In genomic region chr17:4350214-4350613, GRCh38 we compare ENCODE assay signal across 6 cellular contexts. TPM values are rescaled to one million over a fixed set of nuclear protein-coding genes. Genes with fewer than 3 reads are reported as not detected.
DNase-seq lines count a peak whose midpoint lies in the region; ATAC-seq, FAIRE-seq and TF ChIP-seq lines count a peak whose summit lies in the region.
"Not testable (repeated sequence)": the region's sequence is repeated elsewhere in the genome, so short reads cannot be mapped to it uniquely, and the experiment has no call there.

No MANE protein-coding gene starts in this region.

- not testable (repeated sequence) for FAIRE-seq in astrocyte (lab: Jason Lieb, UNC); K562 (lab: Jason Lieb, UNC)

- WGBS in K562 (ENCODE audit: insufficient coverage, low coverage, missing lambda C conversion rate): 85% methylated on average over 2 of the region's 2 CpGs

- H3K79me2 ChIP-seq in DOHH2 (ENCODE audit: control insufficient read depth, low read length): peaks cover 100% of the 10 kb centered on the region
- H3K79me2 ChIP-seq in OCI-LY7 (ENCODE audit: insufficient read depth, low read depth, low read length): peaks cover 100% of the 10 kb centered on the region
- peaks cover 96% of the 10 kb centered on the region for H3K79me2 ChIP-seq in astrocyte (ENCODE audit: insufficient read depth, low read length)
- peaks cover 80% of the 10 kb centered on the region for H3K79me2 ChIP-seq in K562 (ENCODE audit: control insufficient read depth, insufficient read depth, low read length)

- peaks cover 92% of the 10 kb centered on the region for H3K4me1 ChIP-seq in DOHH2 (ENCODE audit: control insufficient read depth, low read length)
- H3K4me1 ChIP-seq in OCI-LY7 (ENCODE audit: insufficient read depth, low read length, poor library complexity, severe bottlenecking): peaks cover 84% of the 10 kb centered on the region
- not testable (repeated sequence) for H3K4me1 ChIP-seq in astrocyte (ENCODE audit: insufficient read depth, low read length); K562 (replicated peaks in 1 of 2; ENCODE audit: control insufficient read depth in 2 of 2, insufficient read depth in 2 of 2, low read length in 2 of 2)
- peaks cover 54 to 68% of the 10 kb centered on the region in 2 donors for H3K4me1 ChIP-seq in gastrocnemius medialis

- not testable (repeated sequence) for ATAC-seq in K562, gastrocnemius medialis

- H3K4me3 Mint-ChIP-seq in astrocyte (ENCODE audit: unreplicated experiment): not testable (repeated sequence)

- in situ Hi-C loops in K562 (cut with MboI); gastrocnemius medialis (cut with MboI; ENCODE audit: low sequenced_read_pairs in 4 of 4): not testable (repeated sequence)

- not testable (repeated sequence) for H3K27ac ChIP-seq in DOHH2 (ENCODE audit: low read depth, low read length); OCI-LY7 (ENCODE audit: low read depth, low read length, poor library complexity, severe bottlenecking); astrocyte (ENCODE audit: low read depth, low read length); K562 (ENCODE audit: extremely low read depth, low read depth, low read length)
- H3K27ac ChIP-seq in VCaP (peak overlapping the region; percentile 24; the same call in 1 of the 2 replicates), gastrocnemius medialis (peak overlapping the region; percentile 47 to 100 (median 69))

- not testable (repeated sequence) for H3K9me1 ChIP-seq in K562 (ENCODE audit: control insufficient read depth, insufficient read depth, low read length)

- CTCF ChIA-PET in OCI-LY7 (lab: Charles Lee; ENCODE audit: unreplicated experiment); K562 (lab: Yijun Ruan, JAX; ENCODE audit: low intra/inter-chr PET ratio): not testable (repeated sequence)

- H3K4me2 ChIP-seq in DOHH2 (ENCODE audit: low read length): peak overlapping the region; percentile 37
- peak overlapping the region; percentile 69 for H3K4me2 ChIP-seq in OCI-LY7 (ENCODE audit: low read length)
- H3K4me2 ChIP-seq in astrocyte (ENCODE audit: low read length); K562 (ENCODE audit: insufficient read depth, low read length): not testable (repeated sequence)

- not testable (repeated sequence) for DNase-seq in OCI-LY7 (ENCODE audit: low spot score); astrocyte (ENCODE audit: low read depth); K562 (ENCODE audit: extremely low read depth in 1 of 4, low spot score in 3 of 4); gastrocnemius medialis

- peaks cover 41% of the 10 kb centered on the region for H4K20me1 ChIP-seq in DOHH2 (ENCODE audit: control insufficient read depth, insufficient read depth, low read depth, low read length)
- H4K20me1 ChIP-seq in OCI-LY7 (ENCODE audit: insufficient read depth, low read length): peaks cover 31% of the 10 kb centered on the region
- peaks cover 87% of the 10 kb centered on the region for H4K20me1 ChIP-seq in astrocyte (ENCODE audit: insufficient read depth, low read length)
- H4K20me1 ChIP-seq in K562 (replicated peaks; ENCODE audit: control insufficient read depth, insufficient read depth, low read length): not testable (repeated sequence)

- intact Hi-C loops in OCI-LY7 (cut with micrococcal nuclease; ENCODE audit: unreplicated experiment); K562 (cut with micrococcal nuclease); gastrocnemius medialis (cut with DNase I; ENCODE audit: low total_unique reads): not testable (repeated sequence)

- H3F3A ChIP-seq in DOHH2 (ENCODE audit: control insufficient read depth, insufficient read depth): peaks cover 15% of the 10 kb centered on the region

- H3K9me3 ChIP-seq in DOHH2 (ENCODE audit: control insufficient read depth, insufficient read depth, low read length); OCI-LY7 (ENCODE audit: low read length); astrocyte (ENCODE audit: insufficient read depth, low read depth, low read length); K562 (replicated peaks; ENCODE audit: control insufficient read depth, insufficient read depth, low read depth, low read length); gastrocnemius medialis: not testable (repeated sequence)

- H3K9me3 Mint-ChIP-seq in astrocyte (ENCODE audit: unreplicated experiment): not testable (repeated sequence)

- peak overlapping the region; percentile 18 for H3K27ac Mint-ChIP-seq in astrocyte (ENCODE audit: unreplicated experiment)

- POLR2A ChIA-PET in OCI-LY7 (lab: Charles Lee); K562 (lab: Yijun Ruan, JAX): not testable (repeated sequence)

- not testable (repeated sequence) for H3K9ac ChIP-seq in astrocyte (ENCODE audit: low read length); K562 (ENCODE audit: insufficient read depth in 1 of 2, low read depth in 2 of 2, low read length in 2 of 2)

- TF ChIP-seq EP300 in K562 (IDR thresholded peaks at IDR 0.05; ENCODE audit: low read length): not testable (repeated sequence)

- not testable (repeated sequence) for H3K27me3 Mint-ChIP-seq in astrocyte (ENCODE audit: low read depth, unreplicated experiment)

- not testable (repeated sequence) for BruUV-seq in OCI-LY7 (replicated peaks; lab: Mats Ljungman, UMichigan); K562 (replicated peaks; lab: Mats Ljungman, UMichigan)

- not testable (repeated sequence) for TF ChIP-seq POLR2A in K562 (conservative IDR thresholded peaks at IDR 0.05); gastrocnemius medialis (IDR thresholded peaks at IDR 0.05)

- not testable (repeated sequence) for H3K4me3 ChIP-seq in DOHH2 (ENCODE audit: low read length); OCI-LY7 (ENCODE audit: low read depth, low read length, poor library complexity, severe bottlenecking); astrocyte (ENCODE audit: insufficient read depth, low read depth, low read length); K562; gastrocnemius medialis

- not testable (repeated sequence) for H3K36me3 Mint-ChIP-seq in astrocyte (ENCODE audit: low read depth, unreplicated experiment)

- peaks cover 19% of the 10 kb centered on the region for H3K4me1 Mint-ChIP-seq in astrocyte (ENCODE audit: low read depth, unreplicated experiment)

- not testable (repeated sequence) for H2AFZ ChIP-seq in OCI-LY7 (ENCODE audit: low read length); astrocyte (ENCODE audit: low read depth, low read length); K562 (ENCODE audit: low read depth, low read length)

- not testable (repeated sequence) for H3K27me3 ChIP-seq in DOHH2 (ENCODE audit: control insufficient read depth, low read length); astrocyte (ENCODE audit: insufficient read depth, low read length); K562 (ENCODE audit: control insufficient read depth in 2 of 2, insufficient read depth in 2 of 2, low read length in 2 of 2); gastrocnemius medialis

- TF ChIP-seq RAD21 in K562 (CRISPR knock-in tag; conservative IDR thresholded peaks at IDR 0.05 in 1 of 2, IDR thresholded peaks at IDR 0.05 in 1 of 2): not testable (repeated sequence)

- TF ChIP-seq CTCF in DOHH2 (IDR thresholded peaks at IDR 0.05; ENCODE audit: low read depth, low read length, poor library complexity, severe bottlenecking); OCI-LY7 (conservative IDR thresholded peaks at IDR 0.05; ENCODE audit: low read length); VCaP (conservative IDR thresholded peaks at IDR 0.05); astrocyte (IDR thresholded peaks at IDR 0.05; ENCODE audit: insufficient read depth, low read depth, low read length); K562 (IDR thresholded peaks at IDR 0.05 in 2 of 3, conservative IDR thresholded peaks at IDR 0.05 in 1 of 3; ENCODE audit: insufficient read depth in 2 of 3, low read depth in 1 of 3, low read length in 3 of 3); gastrocnemius medialis (IDR thresholded peaks at IDR 0.05 in 4 of 5, conservative IDR thresholded peaks at IDR 0.05 in 1 of 5): not testable (repeated sequence)

- H3K36me3 ChIP-seq in DOHH2 (ENCODE audit: control insufficient read depth, low read length) (peaks cover 54% of the 10 kb centered on the region), OCI-LY7 (ENCODE audit: insufficient read depth, low read length) (peaks cover 52% of the 10 kb centered on the region)
- H3K36me3 ChIP-seq in astrocyte (ENCODE audit: insufficient read depth, low read length); K562 (ENCODE audit: control insufficient read depth, insufficient read depth, low read length); gastrocnemius medialis: not testable (repeated sequence)

- not testable (repeated sequence) for H3K9me2 ChIP-seq in DOHH2 (replicated peaks; ENCODE audit: control insufficient read depth, low read length); OCI-LY7 (ENCODE audit: insufficient read depth, low read length)

RNA-seq across cellular contexts. Expression of gene UBE2G1, which starts 16.3 kb away (rescaled TPM):
- total RNA-seq in OCI-LY7 (2014; rRNA removed; shearing (Covaris generic)): 115 and 124 TPM in 2 replicates
- total RNA-seq in OCI-LY7 (2022): 216 and 222 TPM in 2 replicates
- total RNA-seq in astrocyte: 123 and 129 TPM in 2 replicates
- 8.0 and 17.2 TPM in 2 replicates for total RNA-seq in K562 (2011; cell fraction: chromatin; rRNA removed; ENCODE audit: low replicate concordance)
- total RNA-seq in K562 (2011; cell fraction: nucleolus; rRNA removed): 8.7 and 10.5 TPM in 2 replicates
- total RNA-seq in K562 (2011; cell fraction: nucleoplasm; rRNA removed): 13.7 and 19.2 TPM in 2 replicates
- total RNA-seq in K562 (2014; rRNA removed): 46.5 and 48.8 TPM in 2 replicates
- total RNA-seq in K562 (2014; rRNA removed; fragmentation: Illumina TruSeq; extraction: Trizol): 25.2 and 30.7 TPM in 2 replicates
- 28.4 and 28.9 TPM in 2 replicates for total RNA-seq in K562 (2015; rRNA removed; fragmentation: Illumina TruSeq; extraction: Trizol)
- 65.9 and 70.1 TPM in 2 replicates for total RNA-seq in K562 (2021)
- 26.7 and 39.6 TPM in 2 replicates for polyA plus RNA-seq in K562 (2011; rRNA removed)
- polyA plus RNA-seq in K562 (2011; cell fraction: cytosol; rRNA removed): 16.9 and 21.1 TPM in 2 replicates
- 9.6 and 10.6 TPM in 2 replicates for polyA plus RNA-seq in K562 (2011; cell fraction: nucleus; rRNA removed)
- polyA plus RNA-seq in K562 (2012): 33.0 and 37.8 TPM in 2 replicates
- 28.8 and 36.7 TPM in 2 replicates for polyA plus RNA-seq in K562 (2014; fragmentation: Illumina TruSeq; extraction: Trizol)
- 10 to 100 TPM; 10.1 to 16.4 TPM for polyA plus RNA-seq in K562 (2014; fragmentation: Nextera tagmentation; extraction: Ambion mirVana)
- 29.0 and 29.7 TPM in 2 replicates for polyA plus RNA-seq in K562 (2014; rRNA removed)
- 26.1 and 30.5 TPM in 2 replicates for polyA minus RNA-seq in K562 (2011; rRNA and poly(A)+ RNA removed)
- 22.1 and 25.4 TPM in 2 replicates for polyA minus RNA-seq in K562 (2011; cell fraction: cytosol; rRNA and poly(A)+ RNA removed)
- polyA minus RNA-seq in K562 (2011; cell fraction: nucleus; rRNA and poly(A)+ RNA removed): 8.8 TPM in 2 replicates
- 100 to 1,000 TPM; 152 to 217 (median 180) TPM for total RNA-seq in gastrocnemius medialis
